In the genomic region with DNA sequence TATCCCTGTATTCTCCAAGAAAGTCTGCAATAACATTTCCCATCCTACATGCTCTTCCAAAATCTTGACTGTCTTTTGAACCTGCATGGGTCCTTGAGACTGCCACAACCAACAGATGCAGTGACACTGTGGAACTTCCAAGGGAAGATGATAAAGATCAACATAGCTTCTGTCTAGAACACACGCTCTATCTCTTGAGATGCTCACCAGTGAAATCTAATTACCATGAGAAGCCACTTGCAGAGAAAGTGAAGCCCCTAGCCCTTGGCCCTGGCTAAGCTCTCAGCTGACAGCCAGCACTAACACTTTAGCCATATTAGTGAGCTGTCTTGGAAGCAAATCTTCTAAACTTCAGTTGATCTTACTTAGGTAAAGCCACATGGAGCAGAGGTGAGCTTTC, we compare ENCODE assay signal across 29 cellular contexts. TPM values are rescaled to one million over a fixed set of nuclear protein-coding genes. Genes with fewer than 3 reads are reported as not detected.
"Had no signal": no experiment of that assay in that cellular context is flagged by ENCODE, and none has a peak within 500 bp of the region (broad histone marks: within the 10 kb centered on the region; RNA-seq: fewer than 3 reads in every experiment).

No MANE protein-coding gene starts in this region.

- DNase-seq: activated B cell treated with CpG ODN at 0.5 μM for 24 hours; activated CD4-positive, alpha-beta memory T cell treated with anti-CD3 and anti-CD28 coated beads, Interleukin-2, amount 10 ng/mL, durations not matched to agents 7 days and 5 days; activated CD4-positive, alpha-beta T cell treated with anti-CD3 and anti-CD28 coated beads for 48 hours; activated CD8-positive, alpha-beta memory T cell treated with anti-CD3 and anti-CD28 coated beads, Interleukin-2, amount 50 U/mL, for 48 hours; activated gamma-delta T cell; activated naive CD4-positive, alpha-beta T cell; activated naive CD4-positive, alpha-beta T cell treated with anti-CD3 and anti-CD28 coated beads, Interleukin-2, amount 10 ng/mL, durations not matched to agents 7 days and 5 days; activated naive CD8-positive, alpha-beta T cell treated with anti-CD3 and anti-CD28 coated beads, Interleukin-2, amount 10 ng/mL, durations not matched to agents 7 days and 5 days; activated T-cell treated with anti-CD3 and anti-CD28 coated beads for 4 hours; activated T-cell treated with anti-CD3 and anti-CD28 coated beads, Interleukin-2, amount 50 U/mL, for 24 hours; activated T-cell treated with anti-CD3 and anti-CD28 coated beads, Interleukin-2, amount 50 U/mL, for 72 hours; brain microvascular endothelial cell; dorsolateral prefrontal cortex; effector memory CD4-positive, alpha-beta T cell; erythroblast; foreskin keratinocyte; gastrocnemius medialis; glutamatergic neuron; heart left ventricle; T-helper 17 cell; T1000; WERI-Rb-1 had no signal

- H3K4me3 ChIP-seq: coronary artery, dorsolateral prefrontal cortex, esophagus muscularis mucosa, gastrocnemius medialis, heart left ventricle had no signal

- ATAC-seq: activated CD4-positive, CD25-positive, alpha-beta regulatory T cell treated with anti-CD3 and anti-CD28 coated beads, Interleukin-2, amount 50 U/mL, for 24 hours; activated naive CD4-positive, alpha-beta T cell treated with anti-CD3 and anti-CD28 coated beads, Interleukin-2, amount 50 U/mL, for 72 hours; activated T-cell treated with anti-CD3 and anti-CD28 coated beads, Interleukin-2, amount 50 U/mL, for 72 hours; foreskin keratinocyte; gastrocnemius medialis; heart left ventricle; T-helper 17 cell had no signal

- H3K36me3 ChIP-seq: brain microvascular endothelial cell, esophagus muscularis mucosa, gastrocnemius medialis, heart left ventricle, WERI-Rb-1 had no signal

- H3K27ac ChIP-seq: coronary artery, dorsolateral prefrontal cortex, esophagus muscularis mucosa, foreskin keratinocyte, gastrocnemius medialis, heart left ventricle, WERI-Rb-1 had no signal

- H3K27me3 ChIP-seq: brain microvascular endothelial cell, dorsolateral prefrontal cortex, esophagus muscularis mucosa, foreskin keratinocyte, gastrocnemius medialis, heart left ventricle had no signal

- FAIRE-seq: astrocyte, bronchial epithelial cell had no signal

RNA-seq across cellular contexts. Expression of a gene that starts 36.6 kb away (rescaled TPM):
- total RNA-seq: activated B cell treated with CpG ODN at 0.5 μM for 24 hours, astrocyte, bronchial epithelial cell, cardiac septum, gastrocnemius medialis had no signal
